1 cellular context compared by ENCODE assay signal in the genomic region with DNA sequence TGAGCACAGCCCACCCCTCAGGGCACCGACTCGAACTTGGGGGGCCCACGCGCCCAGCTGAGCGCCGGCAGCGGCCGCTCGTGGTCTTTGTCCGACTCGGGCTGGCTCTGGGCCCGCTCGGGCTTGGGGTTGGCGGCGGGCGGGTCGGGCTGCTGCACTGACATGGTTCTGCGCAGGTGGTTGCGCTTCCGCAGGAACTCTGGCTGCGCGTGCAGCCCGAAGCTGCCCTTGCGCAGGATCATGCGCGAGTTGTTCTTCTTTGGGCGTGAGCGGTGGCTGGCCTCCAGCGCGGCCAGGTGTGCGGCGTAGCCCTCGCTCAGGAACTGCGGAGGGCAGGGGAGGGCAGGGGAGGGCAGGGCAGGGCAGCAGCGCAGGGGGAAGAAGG.
TF ChIP-seq lines count a peak whose summit lies in the region.

No MANE protein-coding gene starts in this region.

TF ChIP-seq in IMR-90, 13 proteins besides CTCF, POLR2A, EP300 and RAD21 (continued from another document):
- no peak for TF ChIP-seq NFE2L2 (IDR thresholded peaks at IDR 0.05; ENCODE audit: low read depth, low read length)
- TF ChIP-seq, protein P1, sequence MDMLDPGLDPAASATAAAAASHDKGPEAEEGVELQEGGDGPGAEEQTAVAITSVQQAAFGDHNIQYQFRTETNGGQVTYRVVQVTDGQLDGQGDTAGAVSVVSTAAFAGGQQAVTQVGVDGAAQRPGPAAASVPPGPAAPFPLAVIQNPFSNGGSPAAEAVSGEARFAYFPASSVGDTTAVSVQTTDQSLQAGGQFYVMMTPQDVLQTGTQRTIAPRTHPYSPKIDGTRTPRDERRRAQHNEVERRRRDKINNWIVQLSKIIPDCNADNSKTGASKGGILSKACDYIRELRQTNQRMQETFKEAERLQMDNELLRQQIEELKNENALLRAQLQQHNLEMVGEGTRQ (IDR thresholded peaks at IDR 0.05; ENCODE audit: low read depth, low read length), result no peak
